Comparison of ENCODE assay signal across 25 cellular contexts in the genomic region with DNA sequence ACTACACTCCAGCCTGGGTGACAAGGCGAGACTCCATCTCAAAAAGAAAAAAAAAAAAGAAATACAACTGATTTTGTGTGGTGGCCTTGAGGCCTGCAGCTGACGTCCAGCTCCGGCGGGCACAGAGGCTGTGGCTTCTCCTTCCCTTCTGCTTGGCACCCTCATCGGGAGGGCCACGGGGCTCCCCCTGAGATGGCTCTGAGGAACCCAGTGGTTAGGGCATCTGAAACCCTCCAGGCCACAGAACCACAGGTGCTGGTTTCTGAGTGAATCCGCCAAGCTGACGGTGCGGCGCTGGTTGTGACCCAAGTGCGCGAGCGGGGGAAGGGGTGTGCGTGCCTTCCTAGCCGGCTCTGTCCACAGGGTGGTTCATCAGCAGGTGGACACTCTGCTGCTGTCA.
"Had no signal": no experiment of that assay in that cellular context is flagged by ENCODE, and none has a peak within 500 bp of the region (broad histone marks: within the 10 kb centered on the region; RNA-seq: fewer than 3 reads in every experiment).

No MANE protein-coding gene starts in this region.

- H3K9me3 Mint-ChIP-seq: naive B cell had no signal

- H3K4me3 ChIP-seq: body of pancreas, ovary, skin epidermis, thoracic aorta, upper lobe of left lung, vagina had no signal

- H3K4me1 Mint-ChIP-seq: endodermal cell, mesothelial cell of epicardium had no signal

- ATAC-seq: activated naive CD4-positive, alpha-beta T cell treated with anti-CD3 and anti-CD28 coated beads, Interleukin-2, amount 50 U/mL, for 72 hours; activated T-cell treated with anti-CD3 and anti-CD28 coated beads, Interleukin-2, amount 50 U/mL, for 72 hours; body of pancreas; esophagus mucosa; sciatic nerve had no signal

- H3K27me3 Mint-ChIP-seq: naive B cell, progenitor cell of endocrine pancreas had no signal

- H3K27me3 ChIP-seq: body of pancreas, ovary, upper lobe of left lung, vagina had no signal

- H3K27ac ChIP-seq: body of pancreas, ovary, skin epidermis, thoracic aorta, upper lobe of left lung, vagina, VCaP had no signal

- H3K4me1 ChIP-seq: upper lobe of left lung, vagina had no signal

- H3K27ac Mint-ChIP-seq: activated naive CD4-positive, alpha-beta T cell treated with anti-CD3 and anti-CD28 coated beads, Interleukin-2, amount 50 U/mL, for 72 hours; activated T-cell treated with anti-CD3 and anti-CD28 coated beads, Interleukin-2, amount 50 U/mL, for 72 hours; endodermal cell; mesothelial cell of epicardium; naive B cell; nephron progenitor cell; progenitor cell of endocrine pancreas had no signal

- DNase-seq: activated CD4-positive, alpha-beta T cell treated with anti-CD3 and anti-CD28 coated beads for 4 hours; activated CD4-positive, alpha-beta T cell treated with anti-CD3 and anti-CD28 coated beads, Interleukin-2, amount 50 U/mL, for 4 hours; activated naive CD4-positive, alpha-beta T cell; activated T-cell treated with anti-CD3 and anti-CD28 coated beads for 4 hours; activated T-cell treated with anti-CD3 and anti-CD28 coated beads, Interleukin-2, amount 50 U/mL, for 72 hours; body of pancreas; cortex of kidney; endodermal cell; foreskin fibroblast; kidney glomerular epithelial cell; naive B cell; ovary; stimulated activated naive CD4-positive, alpha-beta T cell treated with Interleukin-2 at 50 U/mL for 16 hours; T-helper 1 cell had no signal

- H3K4me3 Mint-ChIP-seq: activated T-cell treated with anti-CD3 and anti-CD28 coated beads, Interleukin-2, amount 50 U/mL, for 72 hours; endodermal cell; mesothelial cell of epicardium; naive B cell; nephron progenitor cell had no signal

- H3K36me3 ChIP-seq: ovary had no signal

- H3K9me3 ChIP-seq: body of pancreas, vagina had no signal
